Comparison of ENCODE assay signal across 1 cellular context in genomic region chr3:129614927-129615363, GRCh38.
TF ChIP-seq lines count a peak whose summit lies in the region.

No MANE protein-coding gene starts in this region.

TF ChIP-seq in HCT116, 20 proteins besides CTCF, POLR2A, EP300 and RAD21 (continued from another document):
- TF ChIP-seq REST (IDR thresholded peaks at IDR 0.05; ENCODE audit: low read depth), result no peak
- no peak for TF ChIP-seq CEBPB (IDR thresholded peaks at IDR 0.05; ENCODE audit: low read depth)
- TF ChIP-seq EZH2phosphoT487 (IDR thresholded peaks at IDR 0.05; ENCODE audit: borderline replicate concordance), result no peak
- no peak for TF ChIP-seq EGR1 (IDR thresholded peaks at IDR 0.05; ENCODE audit: low read depth)
- TF ChIP-seq EZH2 (IDR thresholded peaks at IDR 0.05), result no peak
- no peak for TF ChIP-seq POLR2AphosphoS5 (IDR thresholded peaks at IDR 0.05; ENCODE audit: low read depth, low read length)
- no peak for TF ChIP-seq ZBTB33 (IDR thresholded peaks at IDR 0.05; ENCODE audit: extremely low read depth, insufficient replicate concordance, low read length)
